In genomic region chr14:64409509-64409908, GRCh38 we compare ENCODE assay signal across 14 cellular contexts. TPM values are rescaled to one million over a fixed set of nuclear protein-coding genes. Genes with fewer than 3 reads are reported as not detected.
DNase-seq lines count a peak whose midpoint lies in the region; ATAC-seq and TF ChIP-seq lines count a peak whose summit lies in the region.
"Had no signal": no experiment of that assay in that cellular context is flagged by ENCODE, and none has a peak within 500 bp of the region (broad histone marks: within the 10 kb centered on the region; RNA-seq: fewer than 3 reads in every experiment).

No MANE protein-coding gene starts in this region.

- intact Hi-C loops in Caco-2 (cut with micrococcal nuclease; ENCODE audit: unreplicated experiment): no loop called here

- peaks cover 1% of the 10 kb centered on the region; the same call in 1 of the 2 replicates for H3K36me3 ChIP-seq in Caco-2 (ENCODE audit: control insufficient read depth, insufficient read depth, low read length)
- H3K36me3 ChIP-seq: prostate gland had no signal

- BruUV-seq in Caco-2 (replicated peaks; lab: Mats Ljungman, UMichigan): no TSS peak

- H3K9me3 Mint-ChIP-seq in Caco-2 (ENCODE audit: unreplicated experiment): no peaks in the 10 kb centered on the region
- no peaks in the 10 kb centered on the region for H3K9me3 Mint-ChIP-seq in natural killer cell treated with Interleukin-12 subunit alpha and Interleukin-12 subunit beta and Interleukin-15 and Interleukin-18, amount 100 ng/mL, for 72 hours

- H3K27ac Mint-ChIP-seq in Caco-2 (ENCODE audit: unreplicated experiment): peak overlapping the region; percentile 32
- no peak overlapping the region for H3K27ac Mint-ChIP-seq in natural killer cell treated with Interleukin-12 subunit alpha and Interleukin-12 subunit beta and Interleukin-15 and Interleukin-18, amount 100 ng/mL, for 72 hours

- H3K4me3 Mint-ChIP-seq in Caco-2 (ENCODE audit: unreplicated experiment): no peak overlapping the region
- H3K4me3 Mint-ChIP-seq in natural killer cell treated with Interleukin-12 subunit alpha and Interleukin-12 subunit beta and Interleukin-15 and Interleukin-18, amount 100 ng/mL, for 72 hours: no peak overlapping the region

- H3K27me3 ChIP-seq in Caco-2 (replicated peaks; ENCODE audit: control insufficient read depth, insufficient read depth, low read length): no peaks in the 10 kb centered on the region

- H3K9me3 ChIP-seq in Caco-2: no peaks in the 10 kb centered on the region
- H3K9me3 ChIP-seq: prostate gland had no signal

- CTCF ChIA-PET in Caco-2 (lab: Charles Lee): no interaction called here

- H3K4me3 ChIP-seq in Caco-2 (ENCODE audit: low read depth, low read length) (no peak overlapping the region), coronary artery (no peak overlapping the region)
- H3K4me3 ChIP-seq: prostate gland had no signal

- no peak for TF ChIP-seq CTCF in Caco-2 (IDR thresholded peaks at IDR 0.05; ENCODE audit: insufficient read depth in 1 of 2, low read depth in 1 of 2, low read length in 1 of 2, severe bottlenecking in 1 of 2, unreplicated experiment in 1 of 2)
- no peak for TF ChIP-seq CTCF in coronary artery (IDR thresholded peaks at IDR 0.05)

- H3K27ac ChIP-seq in coronary artery: peak overlapping the region; percentile 21 to 63
- H3K27ac ChIP-seq: prostate gland had no signal

- peaks cover 20% of the 10 kb centered on the region; the same call in 1 of the 2 replicates for H3K4me1 ChIP-seq in Caco-2
- H3K4me1 ChIP-seq: prostate gland had no signal

- H3K27me3 Mint-ChIP-seq in Caco-2 (ENCODE audit: insufficient read depth, unreplicated experiment): no peaks in the 10 kb centered on the region
- no peaks in the 10 kb centered on the region for H3K27me3 Mint-ChIP-seq in natural killer cell treated with Interleukin-12 subunit alpha and Interleukin-12 subunit beta and Interleukin-15 and Interleukin-18, amount 100 ng/mL, for 72 hours

- H3K36me3 Mint-ChIP-seq in Caco-2 (ENCODE audit: insufficient read depth, unreplicated experiment): peaks cover 77% of the 10 kb centered on the region
- H3K36me3 Mint-ChIP-seq in natural killer cell treated with Interleukin-12 subunit alpha and Interleukin-12 subunit beta and Interleukin-15 and Interleukin-18, amount 100 ng/mL, for 72 hours: peaks cover 10% of the 10 kb centered on the region

- peak; percentile 67 for ATAC-seq in GM18909 (IDR thresholded peaks at IDR 0.05; ENCODE audit: poor library complexity, unreplicated experiment)
- peak; percentile 57 for ATAC-seq in HG03378 (IDR thresholded peaks at IDR 0.05; ENCODE audit: unreplicated experiment)
- no peak for ATAC-seq in natural killer cell treated with Interleukin-12 subunit alpha and Interleukin-12 subunit beta and Interleukin-15 and Interleukin-18, amount 100 ng/mL, for 72 hours

- H3K4me1 Mint-ChIP-seq in Caco-2 (ENCODE audit: low read depth, unreplicated experiment): peaks cover 12% of the 10 kb centered on the region
- peaks cover 3 to 15% of the 10 kb centered on the region in 2 donors for H3K4me1 Mint-ChIP-seq in natural killer cell treated with Interleukin-12 subunit alpha and Interleukin-12 subunit beta and Interleukin-15 and Interleukin-18, amount 100 ng/mL, for 72 hours (ENCODE audit: low read depth in 2 of 2)

- DNase-seq in Caco-2 (no peak), coronary artery (ENCODE audit: low spot score) (no peak), cerebellum (ENCODE audit: low spot score) (no peak)
- no peak for DNase-seq in effector CD8-positive, alpha-beta T cell (lab: John Stamatoyannopoulos, UW)
- DNase-seq in activated CD4-positive, CD25-positive, alpha-beta regulatory T cell treated with anti-CD3 and anti-CD28 coated beads, Interleukin-2, amount 50 U/mL, for 72 hours: no peak
- no peak for DNase-seq in natural killer cell treated with Interleukin-12 subunit alpha and Interleukin-12 subunit beta and Interleukin-15 and Interleukin-18, amount 100 ng/mL, for 72 hours (ENCODE audit: low spot score)
- DNase-seq: activated CD4-positive, alpha-beta T cell treated with anti-CD3 and anti-CD28 coated beads, Interleukin-2, amount 50 U/mL, for 1 hour; DMS53; Kasumi-1; NCI-H187; NCI-H526 treated with DMSO at 0.1 percent for 48 hours had no signal

- POLR2A ChIA-PET in Caco-2 (lab: Charles Lee): interaction anchor here (1.4 kb wide), 1 partner anchor 22 kb away, joined by 6 read pairs; no protein-coding TSS in a partner anchor

RNA-seq across cellular contexts. Expression of gene MTHFD1, which starts 21.4 kb away (rescaled TPM):
- 180 and 203 TPM in 2 replicates for total RNA-seq in Caco-2 (2022)
- total RNA-seq in cerebellum: 35.1 TPM
- total RNA-seq in natural killer cell treated with Interleukin-12 subunit alpha and Interleukin-12 subunit beta and Interleukin-15 and Interleukin-18, amount 100 ng/mL, for 72 hours: 100 to 1,000 TPM; 165 to 297 TPM

RNA-seq across cellular contexts. Expression of gene AKAP5, which starts 55.8 kb away (rescaled TPM):
- total RNA-seq in Caco-2 (2022) (15.0 and 15.9 TPM in 2 replicates), cerebellum (4.8 TPM)
- total RNA-seq in natural killer cell treated with Interleukin-12 subunit alpha and Interleukin-12 subunit beta and Interleukin-15 and Interleukin-18, amount 100 ng/mL, for 72 hours: 1 to 10 TPM; 2.0 to 2.2 TPM

Comparison
In these comparisons a context has a peak if more than half of its experiments do, and no peak if none do; other contexts are left out.
1. ATAC-seq: peak in GM18909 (single experiment) and HG03378 (single experiment); none in natural killer cell treated with Interleukin-12 subunit alpha and Interleukin-12 subunit beta and Interleukin-15 and Interleukin-18, amount 100 ng/mL, for 72 hours (0 of 2).